In the genomic region with DNA sequence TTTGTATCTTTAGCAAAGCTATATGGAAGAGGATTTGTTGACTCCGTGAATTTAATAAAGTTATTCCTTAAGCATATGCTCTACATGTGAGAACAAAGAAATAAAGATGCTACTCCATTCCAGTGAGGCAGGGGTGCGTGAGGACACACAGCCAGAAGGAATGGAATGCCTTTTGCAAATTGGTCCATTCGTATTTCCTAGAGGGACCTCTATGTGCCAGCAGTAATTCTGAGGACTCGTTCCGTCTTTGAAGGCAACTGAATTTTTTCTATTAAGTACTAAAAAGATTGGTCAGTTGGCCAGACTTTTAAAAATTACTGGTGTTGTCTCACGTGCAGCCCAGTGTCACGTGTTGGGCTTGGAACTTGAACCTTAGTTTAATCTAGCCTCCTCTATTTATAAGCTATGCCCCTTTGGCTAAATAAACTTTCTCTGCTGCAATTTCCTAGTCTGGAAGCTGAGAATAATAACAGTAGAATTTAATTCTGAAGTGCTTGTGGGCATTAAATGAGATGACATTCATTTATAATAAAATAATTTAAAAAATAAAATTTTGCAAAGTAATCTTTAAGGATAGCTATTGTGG, we compare ENCODE assay signal across 14 cellular contexts.
"Had no signal": no experiment of that assay in that cellular context is flagged by ENCODE, and none has a peak within 500 bp of the region (broad histone marks: within the 10 kb centered on the region; RNA-seq: fewer than 3 reads in every experiment).

No MANE protein-coding gene starts in this region.

- DNase-seq: activated CD4-positive, alpha-beta T cell treated with anti-CD3 and anti-CD28 coated beads, Interleukin-2, amount 10 ng/mL, durations not matched to agents 7 days and 5 days; activated CD4-positive, CD25-positive, alpha-beta regulatory T cell; activated CD8-positive, alpha-beta memory T cell treated with anti-CD3 and anti-CD28 coated beads for 24 hours; activated naive CD4-positive, alpha-beta T cell treated with Interleukin-2 at 50 U/mL for 16 hours; anterior cingulate cortex; cerebellar nuclear complex; effector memory CD8-positive, alpha-beta T cell; hypothalamus; kidney glomerular epithelial cell; mesendoderm; stomach had no signal

- H3K4me1 ChIP-seq: breast epithelium had no signal

- ATAC-seq: effector memory CD8-positive, alpha-beta T cell; natural killer cell treated with Interleukin-12 subunit alpha and Interleukin-12 subunit beta and Interleukin-15 and Interleukin-18, amount 100 ng/mL, for 72 hours had no signal

- H3K27me3 ChIP-seq: breast epithelium, right atrium auricular region, stomach had no signal

- H3K27ac ChIP-seq: breast epithelium, right atrium auricular region had no signal

- H3K36me3 ChIP-seq: breast epithelium, right atrium auricular region had no signal

- H3K9me3 ChIP-seq: breast epithelium, right atrium auricular region, stomach had no signal

- H3K4me3 ChIP-seq: breast epithelium, right atrium auricular region, stomach had no signal
